Comparison of ENCODE assay signal across 1 cellular context in the genomic region with DNA sequence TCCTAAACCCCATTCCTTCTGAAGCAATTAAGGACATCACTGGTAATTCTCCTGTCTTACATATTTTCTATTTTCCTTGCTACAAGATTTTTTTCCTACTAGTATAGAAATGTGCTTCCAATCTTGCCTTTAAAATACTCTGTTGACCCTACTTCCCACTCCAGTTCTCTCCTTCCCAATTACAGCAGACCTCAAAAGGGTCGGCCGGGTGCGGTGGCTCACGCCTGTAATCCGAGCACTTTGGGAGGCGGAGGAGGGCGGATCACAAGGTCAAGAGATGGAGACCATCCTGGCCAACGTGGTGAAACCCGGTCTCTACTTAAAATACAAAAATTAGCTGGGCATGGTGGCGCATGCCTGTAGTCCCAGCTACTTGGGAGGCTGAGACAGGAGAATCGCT. TPM values are rescaled to one million over a fixed set of nuclear protein-coding genes. Genes with fewer than 3 reads are reported as not detected.
"Had no signal": no experiment of that assay in that cellular context is flagged by ENCODE, and none has a peak within 500 bp of the region (broad histone marks: within the 10 kb centered on the region; RNA-seq: fewer than 3 reads in every experiment).

No MANE protein-coding gene starts in this region.

RNA-seq across cellular contexts. Expression of gene CDC42EP2, which starts 49.9 kb away (rescaled TPM):
- total RNA-seq: mononuclear cell had no signal
